In the genomic region with DNA sequence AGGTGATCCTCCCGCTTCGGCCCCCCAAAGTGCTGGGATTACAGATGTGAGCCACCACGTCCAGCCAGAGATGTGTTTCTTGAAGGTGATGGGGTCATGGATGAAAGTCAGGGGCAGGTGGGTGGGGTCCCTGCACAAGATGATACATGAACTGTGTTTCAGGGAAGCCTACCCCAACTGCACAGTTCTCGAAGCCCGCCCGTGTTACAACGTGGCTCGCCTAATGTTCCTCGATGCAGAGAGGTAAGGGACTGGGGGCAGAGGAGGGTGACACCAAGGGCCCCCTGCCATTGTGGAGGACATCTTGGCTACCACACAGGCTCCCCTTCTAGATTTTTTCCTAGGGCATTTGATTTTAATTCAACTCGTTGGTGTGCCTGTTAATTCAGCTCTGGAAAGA, we compare ENCODE assay signal across 24 cellular contexts. TPM values are rescaled to one million over a fixed set of nuclear protein-coding genes. Genes with fewer than 3 reads are reported as not detected.
DNase-seq lines count a peak whose midpoint lies in the region; ATAC-seq and TF ChIP-seq lines count a peak whose summit lies in the region.
"Had no signal": no experiment of that assay in that cellular context is flagged by ENCODE, and none has a peak within 500 bp of the region (broad histone marks: within the 10 kb centered on the region; RNA-seq: fewer than 3 reads in every experiment).

No MANE protein-coding gene starts in this region.

- intact Hi-C loops in left ventricle myocardium superior (cut with micrococcal nuclease): no loop called here
- intact Hi-C loops in gastrocnemius medialis (cut with DNase I; ENCODE audit: low total_unique reads): no loop called here

- in situ Hi-C loops in gastrocnemius medialis (cut with MboI; ENCODE audit: low sequenced_read_pairs in 4 of 4): loop anchor here in 1 of 4 donors (5.0 kb wide), 1 partner anchor 44 kb away; no protein-coding TSS in a partner anchor

- H3K36me3 ChIP-seq in osteoblast (ENCODE audit: insufficient read depth, low read length) (peaks cover 42% of the 10 kb centered on the region), gastrocnemius medialis (peaks cover 2 to 76% of the 10 kb centered on the region in 2 donors)
- H3K36me3 ChIP-seq: BE2C had no signal

- no peak for ATAC-seq in left ventricle myocardium superior
- no peak for ATAC-seq in gastrocnemius medialis
- ATAC-seq: CD8-positive, alpha-beta T cell; GM12878 had no signal

- DNase-seq in RWPE1 (ENCODE audit: low spot score) (no peak), osteoblast (ENCODE audit: insufficient read length, low spot score, missing footprints) (peak; percentile 60), NCI-H2171 (lab: John Stamatoyannopoulos, UW) (no peak), left ventricle myocardium superior (no peak), gastrocnemius medialis (no peak)
- DNase-seq: 8988T; ACHN; BE2C; Caco-2; Calu3; CD4-positive, alpha-beta T cell; CD8-positive, alpha-beta T cell; DMS153; DMS53; DMS79; DND-41; EL; GDM1 had no signal

- POLR2A ChIA-PET in RWPE1 (lab: Yijun Ruan, JAX; ENCODE audit: low non-redundant PET): no interaction called here

- peak overlapping the region; percentile 18; the same call in 1 of the 2 replicates for H3K27ac ChIP-seq in RWPE1
- H3K27ac ChIP-seq in osteoblast (ENCODE audit: low read depth, low read length): no peak overlapping the region
- no peak overlapping the region for H3K27ac ChIP-seq in gastrocnemius medialis
- H3K27ac ChIP-seq: BLaER1 treated with 17β-estradiol and CSF1 and Interleukin-3, amounts not matched to agents 10 nM and 100 nM; C4-2B had no signal

- no peak overlapping the region for H2AFZ ChIP-seq in osteoblast (ENCODE audit: low read length)

- no peak overlapping the region for H3K4me3 ChIP-seq in osteoblast (ENCODE audit: insufficient read depth, low read length)
- no peak overlapping the region for H3K4me3 ChIP-seq in gastrocnemius medialis
- H3K4me3 ChIP-seq: BLaER1 treated with 17β-estradiol and CSF1 and Interleukin-3, amounts not matched to agents 10 nM and 100 nM; GM12878 had no signal

- TF ChIP-seq CTCF in RWPE1 (conservative IDR thresholded peaks at IDR 0.05; ENCODE audit: low read depth) (no peak), osteoblast (IDR thresholded peaks at IDR 0.05; ENCODE audit: extremely low read depth, low read depth, low read length) (no peak), gastrocnemius medialis (IDR thresholded peaks at IDR 0.05 in 4 of 5, conservative IDR thresholded peaks at IDR 0.05 in 1 of 5) (no peak)

- CTCF ChIA-PET in RWPE1 (lab: Yijun Ruan, JAX): no interaction called here

- no peak overlapping the region for H3K4me2 ChIP-seq in osteoblast (ENCODE audit: insufficient read depth, low read length)

- TF ChIP-seq POLR2A in gastrocnemius medialis (IDR thresholded peaks at IDR 0.05): no peak

- H3K27me3 ChIP-seq in osteoblast (ENCODE audit: insufficient read depth, low read length): no peaks in the 10 kb centered on the region
- no peaks in the 10 kb centered on the region for H3K27me3 ChIP-seq in gastrocnemius medialis
- H3K27me3 ChIP-seq: BE2C; BLaER1 treated with 17β-estradiol and CSF1 and Interleukin-3, amounts not matched to agents 10 nM and 100 nM had no signal

- H3K79me2 ChIP-seq in osteoblast (ENCODE audit: insufficient read depth, low read length): no peaks in the 10 kb centered on the region

- no peaks in the 10 kb centered on the region for H3K9me3 ChIP-seq in osteoblast (ENCODE audit: low read depth, low read length)
- no peaks in the 10 kb centered on the region for H3K9me3 ChIP-seq in gastrocnemius medialis
- H3K9me3 ChIP-seq: BE2C; BLaER1 treated with 17β-estradiol and CSF1 and Interleukin-3, amounts not matched to agents 10 nM and 100 nM; Caco-2 had no signal

- H3K4me1 ChIP-seq in osteoblast (ENCODE audit: insufficient read depth, low read length) (no peaks in the 10 kb centered on the region), gastrocnemius medialis (peaks cover 0 to 2% of the 10 kb centered on the region in 2 donors)
- H3K4me1 ChIP-seq: BE2C, Caco-2 had no signal

- peaks cover 10% of the 10 kb centered on the region for H4K20me1 ChIP-seq in osteoblast (ENCODE audit: insufficient read depth, low read length)

RNA-seq across cellular contexts. Expression of a gene that starts 11.9 kb away (rescaled TPM):
- total RNA-seq in osteoblast (not detected in 2 replicates), left ventricle myocardium superior (0.40 TPM), gastrocnemius medialis (under 1 TPM in 1 of 4 donors, not detected in 3; 0.42 TPM)
- total RNA-seq: A673, Caco-2, Calu3, Daoy, G401 had no signal

RNA-seq across cellular contexts. Expression of a gene that starts 19.3 kb away (rescaled TPM):
- total RNA-seq in osteoblast (32.7 and 36.6 TPM in 2 replicates), left ventricle myocardium superior (47.3 TPM), gastrocnemius medialis (10 to 100 TPM; 27.2 to 71.9 (median 43.7) TPM)

RNA-seq across cellular contexts. Expression of a gene that starts 19.4 kb away (rescaled TPM):
- total RNA-seq in osteoblast: 47.7 and 49.9 TPM in 2 replicates
- total RNA-seq in left ventricle myocardium superior: 38.8 TPM
- total RNA-seq in gastrocnemius medialis: 100 to 1,000 TPM; 100 to 180 (median 152) TPM
